ENCODE assay signal across 8 cellular contexts in genomic region chr3:143002083-143002712, GRCh38. TPM values are rescaled to one million over a fixed set of nuclear protein-coding genes. Genes with fewer than 3 reads are reported as not detected.
DNase-seq lines count a peak whose midpoint lies in the region; ATAC-seq and TF ChIP-seq lines count a peak whose summit lies in the region.

No MANE protein-coding gene starts in this region.

- peak overlapping the region; percentile 96 for H3K27ac ChIP-seq in PC-9
- H3K27ac ChIP-seq in breast epithelium = peak overlapping the region; percentile 97
- H3K27ac ChIP-seq in lower lobe of right lung = peak overlapping the region; percentile 92
- peak overlapping the region; percentile 91 to 94 (median 92) for H3K27ac ChIP-seq in transverse colon

- H3K4me2 ChIP-seq in PC-9 = peak overlapping the region; percentile 100

- DNase-seq in CD14-positive monocyte (ENCODE audit: low spot score) (no peak), PC-9 (no peak), breast epithelium (ENCODE audit: low spot score in 2 of 2) (no peak), lower lobe of right lung (no peak), transverse colon (no peak), cerebellar cortex (ENCODE audit: low spot score) (no peak)

- POLR2A ChIA-PET in PC-9 (lab: Charles Lee; ENCODE audit: unreplicated experiment) = interaction anchor here (0.5 to 0.6 kb wide), 2 partner anchors 417 to 1460 kb away, joined by 5 read pairs; no protein-coding TSS in a partner anchor

- TF ChIP-seq CTCF in CD14-positive monocyte (IDR thresholded peaks at IDR 0.05) (no peak), PC-9 (conservative IDR thresholded peaks at IDR 0.05) (no peak), breast epithelium (IDR thresholded peaks at IDR 0.05) (no peak), lower lobe of right lung (IDR thresholded peaks at IDR 0.05) (no peak), transverse colon (IDR thresholded peaks at IDR 0.05) (no peak)

- H3K27me3 ChIP-seq in PC-9 (ENCODE audit: insufficient read depth, low read depth) = no peaks in the 10 kb centered on the region
- no peaks in the 10 kb centered on the region for H3K27me3 ChIP-seq in breast epithelium
- no peaks in the 10 kb centered on the region for H3K27me3 ChIP-seq in lower lobe of right lung (ENCODE audit: low read depth)
- H3K27me3 ChIP-seq in transverse colon = no peaks in the 10 kb centered on the region

- peaks cover 40% of the 10 kb centered on the region for H3K4me1 ChIP-seq in PC-9 (replicated peaks; ENCODE audit: insufficient read depth)
- peaks cover 0 to 4% of the 10 kb centered on the region in 2 donors for H3K4me1 ChIP-seq in breast epithelium
- H3K4me1 ChIP-seq in lower lobe of right lung = peaks cover 45% of the 10 kb centered on the region
- peaks cover 13 to 46% (median 24%) of the 10 kb centered on the region in 4 donors for H3K4me1 ChIP-seq in transverse colon

- peak overlapping the region; percentile 93 for H2AFZ ChIP-seq in PC-9

- BruUV-seq in PC-9 (replicated peaks; lab: Mats Ljungman, UMichigan) = no TSS peak

- peaks cover 0 to 4% (median 0%) of the 10 kb centered on the region in 3 donors for H3K27me3 Mint-ChIP-seq in CD14-positive monocyte (ENCODE audit: low read depth in 3 of 3)

- H3K4me3 ChIP-seq in PC-9 (peak overlapping the region; percentile 93), breast epithelium (peak overlapping the region; percentile 89 to 95 (median 94)), lower lobe of right lung (peak overlapping the region; percentile 94), transverse colon (peak overlapping the region; percentile 70 to 97 (median 84))

- no peaks in the 10 kb centered on the region for H3K9me3 Mint-ChIP-seq in CD14-positive monocyte

- intact Hi-C loops in CD14-positive monocyte (cut with micrococcal nuclease) (loop anchor here in 1 of 2 donors (10.0 kb wide), 1 partner anchor 557 kb away; the partner anchor contains the start of gene XRN1), PC-9 (cut with micrococcal nuclease; ENCODE audit: unreplicated experiment) (loop anchor here (5.0 to 10.0 kb wide), 2 partner anchors 277 to 555 kb away; partner anchors contain the start of genes TRPC1 and XRN1), breast epithelium (cut with DNase I; ENCODE audit: low total_unique reads) (loop anchor here (5.0 kb wide), 1 partner anchor 1765 kb away; no protein-coding TSS in a partner anchor), lower lobe of right lung (cut with DNase I) (no loop called here), transverse colon (cut with DNase I; ENCODE audit: low total_unique reads) (loop anchor here (10.0 kb wide), 1 partner anchor 427 kb away; the partner anchor contains the start of gene ATR)

- CTCF ChIA-PET in PC-9 (lab: Charles Lee) = interaction anchor here (1.3 to 1.8 kb wide), 2 partner anchors 135 to 174 kb away, joined by 4 to 8 read pairs; no protein-coding TSS in a partner anchor

- no peaks in the 10 kb centered on the region for H3K36me3 Mint-ChIP-seq in CD14-positive monocyte

- no peaks in the 10 kb centered on the region for H3K9me2 ChIP-seq in PC-9 (ENCODE audit: insufficient read depth)

- peak overlapping the region; percentile 97 to 100 (median 99) for H3K27ac Mint-ChIP-seq in CD14-positive monocyte

- 0 to 2% methylated on average over 10 to 19 of the region's 19 CpGs for WGBS in transverse colon (ENCODE audit: low coverage in 1 of 2), 2 donors

- TF ChIP-seq EP300 in transverse colon (IDR thresholded peaks at IDR 0.05; ENCODE audit: low read depth) = no peak

- peak overlapping the region; percentile 94 to 98 for H3K4me3 Mint-ChIP-seq in CD14-positive monocyte

- ATAC-seq in GM18873 (IDR thresholded peaks at IDR 0.05; ENCODE audit: low FRiP score, unreplicated experiment) (peak; percentile 18), HG03103 (IDR thresholded peaks at IDR 0.05; ENCODE audit: low read depth, unreplicated experiment) (peak; percentile 33), lower lobe of right lung (peak; percentile 14 to 20)

- H3K4me1 Mint-ChIP-seq in CD14-positive monocyte = peaks cover 27% of the 10 kb centered on the region

- in situ Hi-C loops in transverse colon (cut with MboI; ENCODE audit: low pct_ligation_motif_present in 1 of 4, low pct_unique_long_range_greater_than_20kb in 1 of 4, low sequenced_read_pairs in 3 of 4) = no loop called here

- peaks cover 19% of the 10 kb centered on the region for H3F3A ChIP-seq in PC-9 (ENCODE audit: insufficient read depth, low read depth)

- H3K36me3 ChIP-seq in PC-9 (ENCODE audit: low read depth) (0 out of 2 replicates have a peak, but pooled peaks cover 4% of the 10 kb centered on the region), breast epithelium (no peaks in the 10 kb centered on the region), lower lobe of right lung (no peaks in the 10 kb centered on the region), transverse colon (no peaks in the 10 kb centered on the region)

- TF ChIP-seq POLR2A in breast epithelium (IDR thresholded peaks at IDR 0.05) (no peak), transverse colon (IDR thresholded peaks at IDR 0.05) (no peak)

- H3K79me2 ChIP-seq in PC-9 (ENCODE audit: low read depth) = peaks cover 67% of the 10 kb centered on the region

- H4K20me1 ChIP-seq in PC-9 (ENCODE audit: insufficient read depth) = peaks cover 41% of the 10 kb centered on the region

- H3K9me3 ChIP-seq in PC-9 (ENCODE audit: insufficient read depth, low read depth) (no peaks in the 10 kb centered on the region), breast epithelium (no peaks in the 10 kb centered on the region), lower lobe of right lung (no peaks in the 10 kb centered on the region), transverse colon (no peaks in the 10 kb centered on the region)

RNA-seq across cellular contexts. Expression of gene U2SURP, which starts 0.8 kb away (rescaled TPM):
- 10 to 100 TPM; 51.4 to 70.4 TPM for polyA plus RNA-seq in CD14-positive monocyte
- total RNA-seq in PC-9 (2021) = 104 and 126 TPM in 2 replicates
- 100 to 1,000 TPM in 1 of 3 donors, 10 to 100 TPM in 2; 79.8 to 122 (median 96.4) TPM for total RNA-seq in breast epithelium
- total RNA-seq in lower lobe of right lung = 74.0 TPM
- total RNA-seq in transverse colon = 100 to 1,000 TPM in 1 of 4 donors, 10 to 100 TPM in 3; 36.7 to 180 (median 79.3) TPM

RNA-seq across cellular contexts. Expression of gene PAQR9, which starts 38.7 kb away (rescaled TPM):
- not detected for polyA plus RNA-seq in CD14-positive monocyte
- total RNA-seq in PC-9 (2021) = not detected in 2 replicates
- not detected for total RNA-seq in breast epithelium
- total RNA-seq in lower lobe of right lung = not detected
- total RNA-seq in transverse colon = not detected
